ENCODE assay signal across 22 cellular contexts in genomic region chr7:158784270-158784669, GRCh38. TPM values are rescaled to one million over a fixed set of nuclear protein-coding genes. Genes with fewer than 3 reads are reported as not detected.
DNase-seq lines count a peak whose midpoint lies in the region; ATAC-seq and TF ChIP-seq lines count a peak whose summit lies in the region.
"Had no signal": no experiment of that assay in that cellular context is flagged by ENCODE, and none has a peak within 500 bp of the region (broad histone marks: within the 10 kb centered on the region; RNA-seq: fewer than 3 reads in every experiment).

No MANE protein-coding gene starts in this region.

- ATAC-seq in heart right ventricle (peak in 5 of 8 donors; percentile 7 to 43 (median 20)), Right ventricle myocardium superior (ENCODE audit: poor library complexity) (no peak)
- peak; percentile 19 to 31 for ATAC-seq in naive thymus-derived CD8-positive, alpha-beta T cell
- ATAC-seq in activated T-helper 17 cell treated with anti-CD3 and anti-CD28 coated beads, Interleukin-2, amount 50 U/mL, for 72 hours (replicated peaks): no peak
- no peak for ATAC-seq in activated CD8-positive, alpha-beta T cell treated with anti-CD3 and anti-CD28 coated beads, Interleukin-2, amount 10 ng/mL, durations not matched to agents 7 days and 5 days
- ATAC-seq: GM12878; stimulated activated memory B cell treated with anti-CD40 and anti-IgM and Interleukin-4, amounts not matched to agents 10 μg/mL and 1 μg/mL and 100 μg/mL, for 72 hours had no signal

- no peak for TF ChIP-seq CTCF in heart right ventricle (IDR thresholded peaks at IDR 0.05)
- TF ChIP-seq CTCF in chondrocyte (IDR thresholded peaks at IDR 0.05): no peak
- TF ChIP-seq CTCF in tibial nerve (IDR thresholded peaks at IDR 0.05): no peak

- TF ChIP-seq POLR2A in tibial nerve (IDR thresholded peaks at IDR 0.05): no peak

- intact Hi-C loops in heart right ventricle (cut with DNase I): loop anchor here in 8 of 10 donors (5.0 to 10.0 kb wide), 8 partner anchors 33 to 193 kb away; partner anchors contain the start of gene ESYT2 (in 1 of the 8)
- intact Hi-C loops in Right ventricle myocardium superior (cut with DNase I): loop anchor here (5.0 kb wide), 1 partner anchor 43 kb away; the partner anchor contains the start of gene ESYT2

- H3K27me3 ChIP-seq in heart right ventricle: no peaks in the 10 kb centered on the region
- no peaks in the 10 kb centered on the region for H3K27me3 ChIP-seq in tibial nerve

- peaks cover 10% of the 10 kb centered on the region for H3K36me3 Mint-ChIP-seq in chondrocyte (ENCODE audit: low read depth)
- peaks cover 0 to 38% (median 9%) of the 10 kb centered on the region in 3 donors for H3K36me3 Mint-ChIP-seq in naive thymus-derived CD8-positive, alpha-beta T cell
- peaks cover 45% of the 10 kb centered on the region for H3K36me3 Mint-ChIP-seq in activated T-helper 17 cell treated with anti-CD3 and anti-CD28 coated beads, Interleukin-2, amount 50 U/mL, for 72 hours (ENCODE audit: low read depth)
- peaks cover 22% of the 10 kb centered on the region for H3K36me3 Mint-ChIP-seq in activated CD8-positive, alpha-beta T cell treated with anti-CD3 and anti-CD28 coated beads, Interleukin-2, amount 10 ng/mL, durations not matched to agents 7 days and 5 days (ENCODE audit: low read depth)

- peak overlapping the region; percentile 53 for H3K27ac Mint-ChIP-seq in chondrocyte (ENCODE audit: unreplicated experiment)
- H3K27ac Mint-ChIP-seq in naive thymus-derived CD8-positive, alpha-beta T cell: peak overlapping the region in 3 of 10 donors; percentile 14 to 85 (median 77)
- no peak overlapping the region for H3K27ac Mint-ChIP-seq in activated T-helper 17 cell treated with anti-CD3 and anti-CD28 coated beads, Interleukin-2, amount 50 U/mL, for 72 hours
- H3K27ac Mint-ChIP-seq in activated CD8-positive, alpha-beta T cell treated with anti-CD3 and anti-CD28 coated beads, Interleukin-2, amount 10 ng/mL, durations not matched to agents 7 days and 5 days: no peak overlapping the region
- H3K27ac Mint-ChIP-seq: endodermal cell; stimulated activated memory B cell treated with anti-CD40 and anti-IgM and Interleukin-4, amounts not matched to agents 10 μg/mL and 1 μg/mL and 100 μg/mL, for 72 hours had no signal

- no peaks in the 10 kb centered on the region for H3K27me3 Mint-ChIP-seq in chondrocyte (ENCODE audit: low read depth)
- no peaks in the 10 kb centered on the region for H3K27me3 Mint-ChIP-seq in naive thymus-derived CD8-positive, alpha-beta T cell
- H3K27me3 Mint-ChIP-seq in activated T-helper 17 cell treated with anti-CD3 and anti-CD28 coated beads, Interleukin-2, amount 50 U/mL, for 72 hours: no peaks in the 10 kb centered on the region
- no peaks in the 10 kb centered on the region for H3K27me3 Mint-ChIP-seq in activated CD8-positive, alpha-beta T cell treated with anti-CD3 and anti-CD28 coated beads, Interleukin-2, amount 10 ng/mL, durations not matched to agents 7 days and 5 days (ENCODE audit: low read depth)
- H3K27me3 Mint-ChIP-seq: stimulated activated memory B cell treated with anti-CD40 and anti-IgM and Interleukin-4, amounts not matched to agents 10 μg/mL and 1 μg/mL and 100 μg/mL, for 72 hours had no signal

- H3K9me3 ChIP-seq in heart right ventricle (no peaks in the 10 kb centered on the region), tibial nerve (no peaks in the 10 kb centered on the region)
- H3K9me3 ChIP-seq: HAP-1 had no signal

- no peaks in the 10 kb centered on the region for H3K9me3 Mint-ChIP-seq in chondrocyte (ENCODE audit: low read depth)
- no peaks in the 10 kb centered on the region for H3K9me3 Mint-ChIP-seq in naive thymus-derived CD8-positive, alpha-beta T cell
- H3K9me3 Mint-ChIP-seq in activated T-helper 17 cell treated with anti-CD3 and anti-CD28 coated beads, Interleukin-2, amount 50 U/mL, for 72 hours: no peaks in the 10 kb centered on the region
- no peaks in the 10 kb centered on the region for H3K9me3 Mint-ChIP-seq in activated CD8-positive, alpha-beta T cell treated with anti-CD3 and anti-CD28 coated beads, Interleukin-2, amount 10 ng/mL, durations not matched to agents 7 days and 5 days (ENCODE audit: insufficient read depth)
- H3K9me3 Mint-ChIP-seq: endodermal cell; stimulated activated memory B cell treated with anti-CD40 and anti-IgM and Interleukin-4, amounts not matched to agents 10 μg/mL and 1 μg/mL and 100 μg/mL, for 72 hours had no signal

- DNase-seq in heart right ventricle (no peak), Right ventricle myocardium superior (no peak), chondrocyte (ENCODE audit: low spot score) (no peak), tibial nerve (ENCODE audit: low spot score in 2 of 2) (peak in 1 of 2 donors; percentile 29), NCI-H2107 (lab: John Stamatoyannopoulos, UW) (no peak)
- no peak for DNase-seq in naive thymus-derived CD8-positive, alpha-beta T cell
- no peak for DNase-seq in activated CD8-positive, alpha-beta T cell treated with anti-CD3 and anti-CD28 coated beads, Interleukin-2, amount 10 ng/mL, durations not matched to agents 7 days and 5 days
- DNase-seq: activated CD4-positive, alpha-beta T cell treated with anti-CD3 and anti-CD28 coated beads for 4 hours; activated effector memory CD4-positive, alpha-beta T cell treated with anti-CD3 and anti-CD28 coated beads, Interleukin-2, amount 50 U/mL, for 16 hours; amygdala; cerebellar nuclear complex; endodermal cell; GF-D8; hippocampal formation; mesendoderm; NCI-H1417; NCI-H524 treated with DMSO at 0.1 percent for 48 hours; SW 1271 had no signal

- CTCF ChIA-PET in activated CD8-positive, alpha-beta T cell treated with anti-CD3 and anti-CD28 coated beads, Interleukin-2, amount 10 ng/mL, durations not matched to agents 7 days and 5 days (lab: Charles Lee): interaction anchor here (0.9 kb wide), 1 partner anchor 192 kb away, joined by 3 read pairs; no protein-coding TSS in a partner anchor

- H3K4me3 Mint-ChIP-seq in chondrocyte (ENCODE audit: unreplicated experiment): no peak overlapping the region
- H3K4me3 Mint-ChIP-seq in naive thymus-derived CD8-positive, alpha-beta T cell: peak overlapping the region in 1 of 10 donors; percentile 10
- no peak overlapping the region for H3K4me3 Mint-ChIP-seq in activated T-helper 17 cell treated with anti-CD3 and anti-CD28 coated beads, Interleukin-2, amount 50 U/mL, for 72 hours
- no peak overlapping the region for H3K4me3 Mint-ChIP-seq in activated CD8-positive, alpha-beta T cell treated with anti-CD3 and anti-CD28 coated beads, Interleukin-2, amount 10 ng/mL, durations not matched to agents 7 days and 5 days
- H3K4me3 Mint-ChIP-seq: endodermal cell; stimulated activated memory B cell treated with anti-CD40 and anti-IgM and Interleukin-4, amounts not matched to agents 10 μg/mL and 1 μg/mL and 100 μg/mL, for 72 hours had no signal

- H3K27ac ChIP-seq in heart right ventricle: peak overlapping the region in 9 of 10 donors; percentile 72 to 90 (median 83)
- H3K27ac ChIP-seq in tibial nerve: peak overlapping the region in 3 of 4 donors; percentile 17 to 78 (median 75)

- TF ChIP-seq EP300 in tibial nerve (IDR thresholded peaks at IDR 0.05): peak in 1 of 2 donors; percentile 21

- H3K36me3 ChIP-seq in heart right ventricle (peaks cover 0 to 91% (median 8%) of the 10 kb centered on the region in 9 donors), tibial nerve (peaks cover 0 to 56% (median 3%) of the 10 kb centered on the region in 3 donors)

- peaks cover 42% of the 10 kb centered on the region for H3K4me1 Mint-ChIP-seq in chondrocyte (ENCODE audit: low read depth)
- peaks cover 1 to 7% (median 4%) of the 10 kb centered on the region in 4 donors for H3K4me1 Mint-ChIP-seq in naive thymus-derived CD8-positive, alpha-beta T cell
- H3K4me1 Mint-ChIP-seq in activated T-helper 17 cell treated with anti-CD3 and anti-CD28 coated beads, Interleukin-2, amount 50 U/mL, for 72 hours: peaks cover 5% of the 10 kb centered on the region
- H3K4me1 Mint-ChIP-seq in activated CD8-positive, alpha-beta T cell treated with anti-CD3 and anti-CD28 coated beads, Interleukin-2, amount 10 ng/mL, durations not matched to agents 7 days and 5 days (ENCODE audit: low read depth): no peaks in the 10 kb centered on the region
- H3K4me1 Mint-ChIP-seq: stimulated activated memory B cell treated with anti-CD40 and anti-IgM and Interleukin-4, amounts not matched to agents 10 μg/mL and 1 μg/mL and 100 μg/mL, for 72 hours had no signal

- H3K4me3 ChIP-seq in heart right ventricle (no peak overlapping the region), tibial nerve (no peak overlapping the region)
- H3K4me3 ChIP-seq: GM12878, HAP-1 had no signal

- WGBS in heart right ventricle, 2 donors: 81 to 87% methylated on average over 7 of the region's 7 CpGs
- 74 to 75% methylated on average over 7 of the region's 7 CpGs for WGBS in tibial nerve, 2 donors

- POLR2A ChIA-PET in naive thymus-derived CD8-positive, alpha-beta T cell (lab: Charles Lee): interaction anchor here (0.8 to 2.6 kb wide), 6 partner anchors 17 to 45 kb away, joined by 3 to 10 read pairs (median 6); partner anchors contain the start of gene ESYT2
- POLR2A ChIA-PET in activated CD8-positive, alpha-beta T cell treated with anti-CD3 and anti-CD28 coated beads, Interleukin-2, amount 10 ng/mL, durations not matched to agents 7 days and 5 days (lab: Charles Lee): interaction anchor here (0.7 kb wide), 1 partner anchor 46 kb away, joined by 3 read pairs; no protein-coding TSS in a partner anchor

- H3K4me1 ChIP-seq in heart right ventricle (peaks cover 13 to 45% (median 29%) of the 10 kb centered on the region in 9 donors), tibial nerve (peaks cover 0 to 25% (median 0%) of the 10 kb centered on the region in 4 donors)

RNA-seq across cellular contexts. Expression of gene ESYT2, which starts 45.0 kb away (rescaled TPM):
- total RNA-seq in heart right ventricle (10 to 100 TPM; 44.3 to 79.2 (median 50.0) TPM), Right ventricle myocardium superior (43.8 TPM), chondrocyte (87.4 to 108 TPM (median 104 TPM) in 3 replicates), tibial nerve (100 to 1,000 TPM in 3 of 4 donors, 10 to 100 TPM in 1; 91.0 to 124 (median 114) TPM)
- 10 to 100 TPM; 18.9 to 26.4 TPM for polyA plus RNA-seq in heart right ventricle
- total RNA-seq in naive thymus-derived CD8-positive, alpha-beta T cell: 100 to 1,000 TPM; 101 to 105 TPM
- 10 to 100 TPM; 58.6 to 93.3 (median 79.8) TPM for polyA plus RNA-seq in naive thymus-derived CD8-positive, alpha-beta T cell
- total RNA-seq in activated T-helper 17 cell treated with anti-CD3 and anti-CD28 coated beads, Interleukin-2, amount 50 U/mL, for 72 hours: 100 to 1,000 TPM in 1 of 2 donors, 10 to 100 TPM in 1; 63.0 to 119 TPM
- total RNA-seq in activated CD8-positive, alpha-beta T cell treated with anti-CD3 and anti-CD28 coated beads, Interleukin-2, amount 10 ng/mL, durations not matched to agents 7 days and 5 days: 10 to 100 TPM; 85.0 to 85.9 TPM

Comparison
In these comparisons a context has a peak if more than half of its experiments do, and no peak if none do; other contexts are left out.
1. ATAC-seq: peak in heart right ventricle (5 of 8) and naive thymus-derived CD8-positive, alpha-beta T cell (2 of 2); none in Right ventricle myocardium superior (single experiment), activated T-helper 17 cell treated with anti-CD3 and anti-CD28 coated beads, Interleukin-2, amount 50 U/mL, for 72 hours (single experiment) and activated CD8-positive, alpha-beta T cell treated with anti-CD3 and anti-CD28 coated beads, Interleukin-2, amount 10 ng/mL, durations not matched to agents 7 days and 5 days (single experiment).